ENCODE assay signal across 23 cellular contexts in the genomic region with DNA sequence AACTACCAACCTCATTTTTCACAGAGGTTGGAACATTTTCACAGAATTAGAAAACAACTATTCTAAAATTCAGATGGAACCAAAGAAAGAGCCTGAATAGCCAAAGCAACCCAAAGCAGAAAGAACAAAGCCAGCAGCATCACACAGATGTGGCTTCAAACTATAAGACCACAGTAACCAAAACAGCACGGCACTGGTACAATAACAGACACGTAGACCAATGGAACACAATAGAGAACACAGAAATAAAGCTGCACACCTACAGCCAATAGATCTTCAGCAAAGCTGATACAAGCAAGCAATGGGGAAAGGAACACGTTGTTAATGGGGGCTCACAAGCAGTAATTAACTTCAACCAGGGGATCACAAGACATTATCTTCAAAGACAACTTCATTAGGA.
DNase-seq lines count a peak whose midpoint lies in the region; ATAC-seq and TF ChIP-seq lines count a peak whose summit lies in the region.
"Had no signal": no experiment of that assay in that cellular context is flagged by ENCODE, and none has a peak within 500 bp of the region (broad histone marks: within the 10 kb centered on the region; RNA-seq: fewer than 3 reads in every experiment).

No MANE protein-coding gene starts in this region.

- TF ChIP-seq RAD21 in IMR-90 (IDR thresholded peaks at IDR 0.05; ENCODE audit: low read length) = no peak

- H3K9me3 ChIP-seq in IMR-90 (ENCODE audit: control insufficient read depth, insufficient read depth, low read length) = no peaks in the 10 kb centered on the region
- H3K9me3 ChIP-seq: A549, BE2C had no signal

- H3K27me3 Mint-ChIP-seq in activated naive CD8-positive, alpha-beta T cell treated with anti-CD3 and anti-CD28 coated beads, Interleukin-2, amount 10 ng/mL, durations not matched to agents 7 days and 5 days = no peaks in the 10 kb centered on the region
- H3K27me3 Mint-ChIP-seq in activated naive CD8-positive, alpha-beta T cell treated with anti-CD3 and anti-CD28 coated beads for 36 hours = no peaks in the 10 kb centered on the region
- no peaks in the 10 kb centered on the region for H3K27me3 Mint-ChIP-seq in activated T-helper 1 cell treated with anti-CD3 and anti-CD28 coated beads, Interleukin-12 subunit alpha, Interleukin-12 subunit beta, Interleukin-2, Interleukin-4 antibody, amounts not matched to agents 30 ng/mL and 10 ng/mL and 1 ng/mL, durations not matched to agents 14 hours and 24 hours and 36 hours (ENCODE audit: insufficient read depth)
- H3K27me3 Mint-ChIP-seq: CD4-positive, alpha-beta T cell; CD8-positive, alpha-beta memory T cell had no signal

- POLR2A ChIA-PET in activated naive CD8-positive, alpha-beta T cell treated with anti-CD3 and anti-CD28 coated beads, Interleukin-2, amount 10 ng/mL, durations not matched to agents 7 days and 5 days (lab: Charles Lee) = no interaction called here
- POLR2A ChIA-PET in IMR-90 (lab: Charles Lee; ENCODE audit: unreplicated experiment) = no interaction called here

- TF ChIP-seq CTCF in IMR-90 (conservative IDR thresholded peaks at IDR 0.05; ENCODE audit: low read depth, low read length) = no peak

- DNase-seq in activated naive CD8-positive, alpha-beta T cell treated with anti-CD3 and anti-CD28 coated beads, Interleukin-2, amount 10 ng/mL, durations not matched to agents 7 days and 5 days = no peak
- no peak for DNase-seq in activated naive CD8-positive, alpha-beta T cell treated with anti-CD3 and anti-CD28 coated beads for 36 hours
- DNase-seq in IMR-90 (no peak), NCI-H187 treated with DMSO at 0.1 percent for 48 hours (lab: John Stamatoyannopoulos, UW) (no peak)
- no peak for DNase-seq in activated T-helper 1 cell treated with anti-CD3 and anti-CD28 coated beads, Interleukin-12 subunit alpha, Interleukin-12 subunit beta, Interleukin-2, Interleukin-4 antibody, amounts not matched to agents 30 ng/mL and 10 ng/mL and 1 ng/mL, durations not matched to agents 14 hours and 24 hours and 36 hours (ENCODE audit: low spot score)
- DNase-seq: 8988T; ACHN; AML-193; BE2C; Calu3; CD4-positive, alpha-beta T cell; CD8-positive, alpha-beta memory T cell; COR-L47; DMS53; DMS79 treated with DMSO at 0.1 percent for 48 hours; GF-D8; GM23248; H7; HCEC 1CT had no signal

- H3K36me3 Mint-ChIP-seq in activated naive CD8-positive, alpha-beta T cell treated with anti-CD3 and anti-CD28 coated beads, Interleukin-2, amount 10 ng/mL, durations not matched to agents 7 days and 5 days = peaks cover 68% of the 10 kb centered on the region
- H3K36me3 Mint-ChIP-seq in activated naive CD8-positive, alpha-beta T cell treated with anti-CD3 and anti-CD28 coated beads for 36 hours = peaks cover 53% of the 10 kb centered on the region
- H3K36me3 Mint-ChIP-seq in activated T-helper 1 cell treated with anti-CD3 and anti-CD28 coated beads, Interleukin-12 subunit alpha, Interleukin-12 subunit beta, Interleukin-2, Interleukin-4 antibody, amounts not matched to agents 30 ng/mL and 10 ng/mL and 1 ng/mL, durations not matched to agents 14 hours and 24 hours and 36 hours (ENCODE audit: low read depth) = peaks cover 67% of the 10 kb centered on the region

- H3K4ac ChIP-seq in IMR-90 (ENCODE audit: low read depth, low read length) = no peak overlapping the region

- H3K4me3 Mint-ChIP-seq in activated naive CD8-positive, alpha-beta T cell treated with anti-CD3 and anti-CD28 coated beads, Interleukin-2, amount 10 ng/mL, durations not matched to agents 7 days and 5 days = peak overlapping the region; percentile 46
- no peak overlapping the region for H3K4me3 Mint-ChIP-seq in activated naive CD8-positive, alpha-beta T cell treated with anti-CD3 and anti-CD28 coated beads for 36 hours
- no peak overlapping the region for H3K4me3 Mint-ChIP-seq in activated T-helper 1 cell treated with anti-CD3 and anti-CD28 coated beads, Interleukin-12 subunit alpha, Interleukin-12 subunit beta, Interleukin-2, Interleukin-4 antibody, amounts not matched to agents 30 ng/mL and 10 ng/mL and 1 ng/mL, durations not matched to agents 14 hours and 24 hours and 36 hours
- H3K4me3 Mint-ChIP-seq: CD14-positive monocyte; CD4-positive, alpha-beta T cell; CD8-positive, alpha-beta memory T cell had no signal

- H3K4me1 ChIP-seq in IMR-90 (ENCODE audit: control insufficient read depth, insufficient read depth, low read length) = peaks cover 20% of the 10 kb centered on the region
- H3K4me1 ChIP-seq: A549, BE2C had no signal

- H2BK5ac ChIP-seq in IMR-90 (ENCODE audit: low read depth, low read length, poor library complexity, severe bottlenecking) = no peak overlapping the region

- H3K18ac ChIP-seq in IMR-90 (ENCODE audit: low read depth, low read length) = no peak overlapping the region

- H3K36me3 ChIP-seq in IMR-90 (ENCODE audit: control insufficient read depth, insufficient read depth, low read length) = 0 out of 2 replicates have a peak, but pooled peaks cover 1% of the 10 kb centered on the region

- no peak overlapping the region for H2AFZ ChIP-seq in IMR-90 (replicated peaks; ENCODE audit: low read length, poor library complexity)
- H2AFZ ChIP-seq: GM23248 had no signal

- peaks cover 21% of the 10 kb centered on the region for H3K4me1 Mint-ChIP-seq in activated naive CD8-positive, alpha-beta T cell treated with anti-CD3 and anti-CD28 coated beads, Interleukin-2, amount 10 ng/mL, durations not matched to agents 7 days and 5 days
- H3K4me1 Mint-ChIP-seq in activated naive CD8-positive, alpha-beta T cell treated with anti-CD3 and anti-CD28 coated beads for 36 hours = peaks cover 13% of the 10 kb centered on the region
- H3K4me1 Mint-ChIP-seq in activated T-helper 1 cell treated with anti-CD3 and anti-CD28 coated beads, Interleukin-12 subunit alpha, Interleukin-12 subunit beta, Interleukin-2, Interleukin-4 antibody, amounts not matched to agents 30 ng/mL and 10 ng/mL and 1 ng/mL, durations not matched to agents 14 hours and 24 hours and 36 hours (ENCODE audit: low read depth) = peaks cover 14% of the 10 kb centered on the region
- H3K4me1 Mint-ChIP-seq: CD8-positive, alpha-beta memory T cell had no signal

- H3K14ac ChIP-seq in IMR-90 (replicated peaks; ENCODE audit: low read depth, low read length) = no peak overlapping the region

- H4K8ac ChIP-seq in IMR-90 (ENCODE audit: low read depth in 2 of 2, low read length in 2 of 2) = no peak overlapping the region

- H3K4me3 ChIP-seq in IMR-90 (ENCODE audit: insufficient read depth, low read depth, low read length) = no peak overlapping the region
- H3K4me3 ChIP-seq: A549; BLaER1 treated with 17β-estradiol and CSF1 and Interleukin-3, amounts not matched to agents 10 nM and 100 nM; GM23248 had no signal

- H2BK20ac ChIP-seq in IMR-90 (ENCODE audit: low read depth, low read length) = no peak overlapping the region

- ATAC-seq in activated naive CD8-positive, alpha-beta T cell treated with anti-CD3 and anti-CD28 coated beads, Interleukin-2, amount 10 ng/mL, durations not matched to agents 7 days and 5 days (ENCODE audit: low read depth) = peak; percentile 70
- ATAC-seq in IMR-90 (ENCODE audit: low read depth) (no peak), GM18867 (IDR thresholded peaks at IDR 0.05; ENCODE audit: unreplicated experiment) (no peak)
- ATAC-seq: A549 had no signal

- no peak for TF ChIP-seq POLR2A in IMR-90 (IDR thresholded peaks at IDR 0.05; ENCODE audit: low read depth, low read length)

- WGBS in IMR-90 (ENCODE audit: extremely low coverage in 2 of 2, insufficient read length in 1 of 2), 2 experiments = 100% methylated on average over 1 of the region's 3 CpGs; no CpG with 5 or more reads in 1 of the 2 experiments

- H4K91ac ChIP-seq in IMR-90 (ENCODE audit: insufficient read depth, low read depth, low read length) = no peak overlapping the region

- H3K27ac ChIP-seq in IMR-90 (ENCODE audit: insufficient read depth, low read length) = no peak overlapping the region
- H3K27ac ChIP-seq: A549; BLaER1 treated with 17β-estradiol and CSF1 and Interleukin-3, amounts not matched to agents 10 nM and 100 nM; GM23248 had no signal

- H3K9me3 Mint-ChIP-seq in activated naive CD8-positive, alpha-beta T cell treated with anti-CD3 and anti-CD28 coated beads, Interleukin-2, amount 10 ng/mL, durations not matched to agents 7 days and 5 days = peaks cover 5% of the 10 kb centered on the region
- peaks cover 7% of the 10 kb centered on the region for H3K9me3 Mint-ChIP-seq in activated naive CD8-positive, alpha-beta T cell treated with anti-CD3 and anti-CD28 coated beads for 36 hours
- no peaks in the 10 kb centered on the region for H3K9me3 Mint-ChIP-seq in activated T-helper 1 cell treated with anti-CD3 and anti-CD28 coated beads, Interleukin-12 subunit alpha, Interleukin-12 subunit beta, Interleukin-2, Interleukin-4 antibody, amounts not matched to agents 30 ng/mL and 10 ng/mL and 1 ng/mL, durations not matched to agents 14 hours and 24 hours and 36 hours
- H3K9me3 Mint-ChIP-seq: CD4-positive, alpha-beta T cell had no signal

- dilution Hi-C loops in IMR-90 (cut with HindIII; ENCODE audit: low sequenced_read_pairs, unreplicated experiment) = no loop called here

- H4K20me1 ChIP-seq in IMR-90 (ENCODE audit: insufficient read depth, low read length) = no peaks in the 10 kb centered on the region
- H4K20me1 ChIP-seq: BLaER1 treated with 17β-estradiol and CSF1 and Interleukin-3, amounts not matched to agents 10 nM and 100 nM had no signal

- in situ Hi-C loops in IMR-90 (cut with MboI; ENCODE audit: low sequenced_read_pairs) = no loop called here

- no peak overlapping the region for H2BK120ac ChIP-seq in IMR-90 (ENCODE audit: low read depth, low read length)

- peaks cover 0 to 4% of the 10 kb centered on the region in 2 experiments; a peak in 3 of 4 replicates for H3K79me1 ChIP-seq in IMR-90 (ENCODE audit: low read depth in 1 of 2, low read length in 2 of 2)

- H2AK5ac ChIP-seq in IMR-90 (ENCODE audit: low read depth, low read length) = 0 out of 2 replicates have a peak overlapping the region, but pooled peaks have one; percentile 5

- no peak overlapping the region; the same call in 2 of the 3 replicates for H2BK15ac ChIP-seq in IMR-90 (ENCODE audit: low read depth, low read length)

- no peak overlapping the region for H3K23ac ChIP-seq in IMR-90 (ENCODE audit: low read depth, low read length)

- H3K9me1 ChIP-seq in IMR-90 (ENCODE audit: insufficient read depth, low read length) = peaks cover 9% of the 10 kb centered on the region; the same call in 1 of the 2 replicates

- H3K27ac Mint-ChIP-seq in activated naive CD8-positive, alpha-beta T cell treated with anti-CD3 and anti-CD28 coated beads, Interleukin-2, amount 10 ng/mL, durations not matched to agents 7 days and 5 days = peak overlapping the region; percentile 67
- H3K27ac Mint-ChIP-seq in activated naive CD8-positive, alpha-beta T cell treated with anti-CD3 and anti-CD28 coated beads for 36 hours = no peak overlapping the region
- peak overlapping the region; percentile 50 for H3K27ac Mint-ChIP-seq in activated T-helper 1 cell treated with anti-CD3 and anti-CD28 coated beads, Interleukin-12 subunit alpha, Interleukin-12 subunit beta, Interleukin-2, Interleukin-4 antibody, amounts not matched to agents 30 ng/mL and 10 ng/mL and 1 ng/mL, durations not matched to agents 14 hours and 24 hours and 36 hours
- H3K27ac Mint-ChIP-seq: CD14-positive monocyte; CD4-positive, alpha-beta T cell; CD8-positive, alpha-beta memory T cell had no signal

- no peak overlapping the region for H3K56ac ChIP-seq in IMR-90 (ENCODE audit: extremely low read depth, insufficient read depth, low read length)

- BruUV-seq in IMR-90 (replicated peaks; lab: Mats Ljungman, UMichigan) = no TSS peak

- H4K5ac ChIP-seq in IMR-90 (ENCODE audit: low read depth, low read length) = no peak overlapping the region

- no peak overlapping the region for H3K9ac ChIP-seq in IMR-90 (ENCODE audit: low read depth, low read length)
- H3K9ac ChIP-seq: BLaER1 treated with 17β-estradiol and CSF1 and Interleukin-3, amounts not matched to agents 10 nM and 100 nM; GM23248 had no signal

- H3K27me3 ChIP-seq in IMR-90 (ENCODE audit: control insufficient read depth, insufficient read depth, low read length) = no peaks in the 10 kb centered on the region
- H3K27me3 ChIP-seq: BE2C; BLaER1 treated with 17β-estradiol and CSF1 and Interleukin-3, amounts not matched to agents 10 nM and 100 nM had no signal

- intact Hi-C loops in IMR-90 (cut with micrococcal nuclease) = no loop called here
- intact Hi-C loops in activated T-helper 1 cell treated with anti-CD3 and anti-CD28 coated beads, Interleukin-12 subunit alpha, Interleukin-12 subunit beta, Interleukin-2, Interleukin-4 antibody, amounts not matched to agents 30 ng/mL and 10 ng/mL and 1 ng/mL, durations not matched to agents 14 hours and 24 hours and 36 hours (cut with micrococcal nuclease) = no loop called here

- H3K4me2 ChIP-seq in IMR-90 (ENCODE audit: low read depth, low read length) = no peak overlapping the region
- H3K4me2 ChIP-seq: A549; BLaER1 treated with 17β-estradiol and CSF1 and Interleukin-3, amounts not matched to agents 10 nM and 100 nM had no signal

- H2AK9ac ChIP-seq in IMR-90 (replicated peaks; ENCODE audit: low read depth, low read length, poor library complexity) = no peak overlapping the region

- CTCF ChIA-PET in IMR-90 (lab: Yijun Ruan, JAX) = no interaction called here
